1 cellular context compared by ENCODE assay signal in the genomic region with DNA sequence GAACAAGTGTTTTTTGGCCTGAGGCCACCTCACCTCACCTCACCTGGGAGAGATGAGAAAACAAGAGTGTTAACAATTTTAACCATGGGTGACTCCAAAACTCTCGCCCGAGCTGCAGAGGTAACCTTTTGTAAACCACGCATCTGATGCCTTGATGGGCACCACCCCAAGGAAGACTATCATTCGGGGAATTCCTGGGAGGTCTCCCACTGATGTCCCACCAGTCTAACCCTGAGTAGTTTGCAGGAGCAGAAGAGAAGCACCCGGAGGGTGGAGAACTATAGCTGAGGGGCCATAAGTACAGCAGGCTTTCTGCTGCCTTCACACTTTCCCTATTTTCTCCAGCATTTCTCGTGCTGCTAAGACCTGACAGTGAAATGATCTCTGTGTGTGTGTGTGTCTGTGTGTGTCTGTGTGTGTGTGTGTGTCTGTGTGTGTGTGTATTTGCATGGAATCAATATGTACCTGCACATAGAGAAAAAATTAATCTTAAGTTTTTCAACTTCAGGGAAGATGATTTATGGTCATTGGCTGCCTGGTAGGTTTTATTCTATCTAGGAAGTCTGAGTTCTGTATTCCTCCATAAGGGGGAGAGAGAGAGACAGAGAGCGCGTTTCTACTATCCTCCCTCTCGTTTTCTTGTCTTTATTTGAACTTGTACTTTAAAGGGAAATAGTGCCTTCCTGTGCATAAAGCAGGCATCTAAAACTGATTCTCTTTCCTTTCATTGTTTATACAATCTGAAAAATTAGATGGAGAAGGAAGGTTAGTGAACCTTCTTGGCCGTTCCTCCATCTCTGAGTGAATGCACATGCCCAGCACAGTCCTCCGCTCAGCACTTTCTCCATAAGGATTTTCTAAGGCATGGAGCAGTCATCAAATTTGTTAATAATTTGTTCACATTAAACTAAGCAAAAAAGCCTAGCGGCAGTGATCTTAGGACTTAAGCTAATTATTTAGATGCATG.
TF ChIP-seq lines count a peak whose summit lies in the region.

No MANE protein-coding gene starts in this region.

TF ChIP-seq in endothelial cell of umbilical vein, 7 proteins besides CTCF, POLR2A, EP300 and RAD21 (continued from another document):
- no peak for TF ChIP-seq JUN (IDR thresholded peaks at IDR 0.05; ENCODE audit: borderline replicate concordance, insufficient read depth, insufficient read length, low read depth)
- TF ChIP-seq EZH2 (IDR thresholded peaks at IDR 0.05; ENCODE audit: borderline replicate concordance, low read depth, low read length, severe bottlenecking), result no peak
- no peak for TF ChIP-seq GATA2 (IDR thresholded peaks at IDR 0.05; ENCODE audit: insufficient read depth, insufficient read length, low read depth, low read length)
- no peak for TF ChIP-seq POLR2AphosphoS5 (IDR thresholded peaks at IDR 0.05; ENCODE audit: insufficient read depth, low read depth, low read length)
TF ChIP-seq in endothelial cell of umbilical vein: peak in this region for 0.
